Comparison of ENCODE assay signal across 8 cellular contexts in genomic region chr16:14013571-14014283, GRCh38. TPM values are rescaled to one million over a fixed set of nuclear protein-coding genes. Genes with fewer than 3 reads are reported as not detected.
DNase-seq lines count a peak whose midpoint lies in the region; ATAC-seq and TF ChIP-seq lines count a peak whose summit lies in the region.

No MANE protein-coding gene starts in this region.

- no peaks in the 10 kb centered on the region for H3K79me2 ChIP-seq in hepatocyte

- H2AFZ ChIP-seq in hepatocyte, result no peak overlapping the region

- peak overlapping the region; percentile 38 for H3K4me2 ChIP-seq in hepatocyte

- DNase-seq in NCI-H1092 treated with DMSO at 0.1 percent for 48 hours (lab: John Stamatoyannopoulos, UW) (peak; percentile 51), adipocyte (ENCODE audit: low read depth) (peak; percentile 96), hepatocyte (ENCODE audit: low spot score) (peak; percentile 18), transverse colon (no peak)

- H3K4me3 ChIP-seq in adipocyte (ENCODE audit: low read length), result peak overlapping the region; percentile 53
- H3K4me3 ChIP-seq in hepatocyte, result no peak overlapping the region
- H3K4me3 ChIP-seq in transverse colon, result no peak overlapping the region

- H3K9me3 ChIP-seq in adipocyte (ENCODE audit: control insufficient read depth, low read length) (no peaks in the 10 kb centered on the region), hepatocyte (ENCODE audit: low read depth) (no peaks in the 10 kb centered on the region), transverse colon (no peaks in the 10 kb centered on the region)

- ATAC-seq in GM21515 (IDR thresholded peaks at IDR 0.05; ENCODE audit: unreplicated experiment), result no peak
- no peak for ATAC-seq in GM19397 (IDR thresholded peaks at IDR 0.05; ENCODE audit: unreplicated experiment)
- ATAC-seq in HG02970 (IDR thresholded peaks at IDR 0.05; ENCODE audit: low FRiP score, unreplicated experiment), result no peak
- ATAC-seq in GM21576 (IDR thresholded peaks at IDR 0.05; ENCODE audit: unreplicated experiment), result no peak

- H3K27ac ChIP-seq in hepatocyte (peak overlapping the region; percentile 46), transverse colon (peak overlapping the region; percentile 27 to 70 (median 50))

- H3K27me3 ChIP-seq in adipocyte (replicated peaks; ENCODE audit: control insufficient read depth, insufficient read depth, low read length), result no peaks in the 10 kb centered on the region
- no peaks in the 10 kb centered on the region for H3K27me3 ChIP-seq in hepatocyte
- H3K27me3 ChIP-seq in transverse colon, result no peaks in the 10 kb centered on the region

- no peak for TF ChIP-seq POLR2A in transverse colon (IDR thresholded peaks at IDR 0.05)

- H3K36me3 ChIP-seq in adipocyte (ENCODE audit: control insufficient read depth, insufficient read depth, low read length, severe bottlenecking) (no peaks in the 10 kb centered on the region), hepatocyte (replicated peaks; ENCODE audit: insufficient read depth, low read depth) (no peaks in the 10 kb centered on the region), transverse colon (no peaks in the 10 kb centered on the region)

- peaks cover 49% of the 10 kb centered on the region for H3K4me1 ChIP-seq in adipocyte (ENCODE audit: control insufficient read depth, insufficient read depth, low read length)
- peaks cover 23% of the 10 kb centered on the region for H3K4me1 ChIP-seq in hepatocyte (ENCODE audit: insufficient read depth)
- H3K4me1 ChIP-seq in transverse colon, result peaks cover 0 to 8% (median 0%) of the 10 kb centered on the region in 4 donors

- H3K9me2 ChIP-seq in hepatocyte (replicated peaks; ENCODE audit: insufficient read depth), result no peaks in the 10 kb centered on the region

- in situ Hi-C loops in transverse colon (cut with MboI; ENCODE audit: low pct_ligation_motif_present in 1 of 4, low pct_unique_long_range_greater_than_20kb in 1 of 4, low sequenced_read_pairs in 3 of 4), result no loop called here

- no peaks in the 10 kb centered on the region for H4K20me1 ChIP-seq in hepatocyte (ENCODE audit: insufficient read depth, poor library complexity, severe bottlenecking)

- no peak for TF ChIP-seq EP300 in transverse colon (IDR thresholded peaks at IDR 0.05; ENCODE audit: low read depth)

- TF ChIP-seq CTCF in hepatocyte (IDR thresholded peaks at IDR 0.05; ENCODE audit: poor library complexity) (no peak), transverse colon (IDR thresholded peaks at IDR 0.05) (no peak)

- peak overlapping the region; percentile 77 for H3K9ac ChIP-seq in adipocyte (ENCODE audit: low read length)

- intact Hi-C loops in transverse colon (cut with DNase I; ENCODE audit: low total_unique reads), result no loop called here

- WGBS in hepatocyte (ENCODE audit: low lambda C conversion rate, missing lambda C conversion rate), result 32% methylated on average over 13 of the region's 13 CpGs
- 57 to 63% methylated on average over 10 to 13 of the region's 13 CpGs for WGBS in transverse colon (ENCODE audit: low coverage in 1 of 2), 2 donors

RNA-seq across cellular contexts. Expression of gene MRTFB, which starts 57.4 kb away (rescaled TPM):
- 21.2 and 27.9 TPM in 2 replicates for total RNA-seq in hepatocyte
- 10.9 and 17.2 TPM in 2 replicates for polyA plus RNA-seq in hepatocyte
- total RNA-seq in transverse colon, result 10 to 100 TPM; 37.8 to 82.7 (median 47.9) TPM
